Comparison of ENCODE assay signal across 19 cellular contexts in the genomic region with DNA sequence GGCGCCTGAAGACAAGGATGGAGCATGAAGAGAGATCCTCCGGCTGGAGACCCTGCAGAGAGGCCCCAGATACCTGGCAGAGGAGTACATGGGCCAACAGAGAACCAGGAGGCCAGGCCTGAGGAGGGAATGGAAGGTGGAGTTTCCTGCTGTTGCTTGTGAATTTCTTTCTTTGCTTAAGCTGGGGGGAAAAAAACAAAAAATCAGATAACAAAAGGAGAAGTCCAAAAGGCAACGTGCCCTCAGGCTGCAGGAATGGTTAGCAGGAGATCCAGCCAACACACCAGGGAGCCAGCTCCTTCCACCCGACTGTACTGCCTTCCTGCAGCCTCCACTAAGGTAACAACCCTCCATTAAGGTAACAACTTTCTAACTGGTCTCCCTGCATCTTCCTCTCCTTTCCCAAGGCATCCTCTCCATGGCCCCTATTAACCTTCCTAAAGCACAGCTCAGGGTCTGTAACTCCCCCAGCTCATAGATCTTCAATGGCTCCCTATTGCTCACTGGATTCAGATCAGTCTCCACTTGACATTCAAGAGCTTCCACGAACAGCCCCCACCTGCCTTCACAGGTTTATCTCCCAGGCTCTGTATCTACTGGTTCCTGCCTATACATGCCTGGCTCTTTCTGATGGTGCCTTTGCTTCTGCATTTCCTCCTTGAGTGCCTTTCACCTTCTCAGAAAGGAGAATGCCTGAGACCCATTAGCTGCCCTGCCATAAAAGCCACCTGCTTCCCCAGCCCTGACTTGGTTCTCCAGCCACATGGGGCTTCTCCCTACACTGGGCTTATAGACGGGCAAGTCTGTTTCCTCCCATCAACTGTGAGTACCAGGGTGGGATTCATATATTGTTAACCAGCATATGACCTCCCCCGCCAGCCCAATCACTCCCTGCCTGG. TPM values are rescaled to one million over a fixed set of nuclear protein-coding genes. Genes with fewer than 3 reads are reported as not detected.
DNase-seq lines count a peak whose midpoint lies in the region; ATAC-seq, FAIRE-seq and TF ChIP-seq lines count a peak whose summit lies in the region.
"Had no signal": no experiment of that assay in that cellular context is flagged by ENCODE, and none has a peak within 500 bp of the region (broad histone marks: within the 10 kb centered on the region; RNA-seq: fewer than 3 reads in every experiment).

No MANE protein-coding gene starts in this region.

- H3K27me3 Mint-ChIP-seq in neural crest cell (ENCODE audit: low read depth) = peaks cover 35% of the 10 kb centered on the region

- H3K36me3 ChIP-seq in Loucy (ENCODE audit: insufficient read depth, low read length) (no peaks in the 10 kb centered on the region), GM12878 (ENCODE audit: control insufficient read depth in 2 of 2, insufficient read depth in 2 of 2, low read length in 1 of 2) (no peaks in the 10 kb centered on the region), tibial artery (no peaks in the 10 kb centered on the region)
- H3K36me3 ChIP-seq: cardiac muscle cell, esophagus muscularis mucosa, suprapubic skin had no signal

- ATAC-seq in GM12878 (no peak), SK-N-SH treated with all-trans-retinoic acid at 6 μM for 48 hours (no peak)
- ATAC-seq: HCT116 had no signal

- H3K27ac Mint-ChIP-seq in neural crest cell (ENCODE audit: unreplicated experiment) = no peak overlapping the region

- TF ChIP-seq POLR2A in GM12878 (IDR thresholded peaks at IDR 0.05; ENCODE audit: low read depth, low read length) = no peak

- H3K4me3 Mint-ChIP-seq in neural crest cell = peak overlapping the region; percentile 80

- peaks cover 3% of the 10 kb centered on the region for H3K36me3 Mint-ChIP-seq in neural crest cell (ENCODE audit: low read depth)

- CTCF ChIA-PET in GM12878 (lab: Yijun Ruan, JAX) = interaction anchor here (1.1 to 5.0 kb wide), 10 partner anchors 8 to 295 kb away, joined by 4 to 128 read pairs (median 8); a partner anchor contains a TSS

- H3K27me3 ChIP-seq in Loucy (ENCODE audit: insufficient read depth, low read length, poor library complexity, severe bottlenecking) (no peaks in the 10 kb centered on the region), GM12878 (replicated peaks in 1 of 2; ENCODE audit: control insufficient read depth in 2 of 2, insufficient read depth in 2 of 2, low read length in 1 of 2) (peaks cover 0 to 2% of the 10 kb centered on the region in 2 experiments; a peak in 2 of 4 replicates), tibial artery (no peaks in the 10 kb centered on the region)
- H3K27me3 ChIP-seq: suprapubic skin had no signal

- no peak for TF ChIP-seq CTCF in Loucy (conservative IDR thresholded peaks at IDR 0.05; ENCODE audit: low read length)
- no peak for TF ChIP-seq CTCF in GM12878 (IDR thresholded peaks at IDR 0.05 in 2 of 3, conservative IDR thresholded peaks at IDR 0.05 in 1 of 3; ENCODE audit: control insufficient read depth in 2 of 3, extremely low read depth in 1 of 3, insufficient read depth in 1 of 3, low read depth in 3 of 3, low read length in 3 of 3)
- no peak for TF ChIP-seq CTCF in neural crest cell (conservative IDR thresholded peaks at IDR 0.05)
- TF ChIP-seq CTCF in tibial artery (IDR thresholded peaks at IDR 0.05) = no peak

- BruUV-seq in GM12878 (replicated peaks; lab: Mats Ljungman, UMichigan) = no TSS peak

- no peak overlapping the region for H2AFZ ChIP-seq in Loucy (ENCODE audit: low read length)
- H2AFZ ChIP-seq in GM12878 (ENCODE audit: control insufficient read depth, low read depth, low read length) = no peak overlapping the region

- H3K4me1 ChIP-seq in Loucy (ENCODE audit: insufficient read depth, low read length, poor library complexity, severe bottlenecking) (peaks cover 61% of the 10 kb centered on the region), GM12878 (ENCODE audit: control insufficient read depth, insufficient read depth, low read length) (peaks cover 9% of the 10 kb centered on the region), tibial artery (peaks cover 0 to 26% (median 13%) of the 10 kb centered on the region in 4 donors)

- SMC1A ChIA-PET in GM12878 (lab: Charles Lee; ENCODE audit: uncharacterized antibody, unreplicated experiment) = interaction anchor here (0.5 to 7.6 kb wide), 8 partner anchors 8 to 500 kb away, joined by 3 to 47 read pairs (median 3); a partner anchor contains a TSS

- H3K4me3 ChIP-seq in Loucy (ENCODE audit: low read length, poor library complexity, severe bottlenecking) (peak overlapping the region; percentile 64), GM12878 (no peak overlapping the region), tibial artery (no peak overlapping the region)
- H3K4me3 ChIP-seq: cardiac muscle cell, esophagus muscularis mucosa, mucosa of descending colon, suprapubic skin had no signal

- peak; percentile 16 for DNase-seq in NCI-H146 (lab: John Stamatoyannopoulos, UW)
- no peak for DNase-seq in NCI-H146 treated with DMSO at 0.1 percent for 48 hours (lab: John Stamatoyannopoulos, UW; ENCODE audit: unreplicated experiment)
- no peak for DNase-seq in GM12878 (ENCODE audit: low read depth, low spot score)
- no peak for DNase-seq in neural crest cell (ENCODE audit: low read depth, low spot score)
- DNase-seq in tibial artery = no peak
- DNase-seq in hypothalamus (lab: John Stamatoyannopoulos, UW) = no peak
- DNase-seq: activated CD4-positive, CD25-positive, alpha-beta regulatory T cell treated with anti-CD3 and anti-CD28 coated beads, Interleukin-2, amount 50 U/mL, for 72 hours; activated T-cell treated with anti-CD3 and anti-CD28 coated beads, Interleukin-2, amount 50 U/mL, for 48 hours; Karpas-422; mucosa of descending colon; NCI-H526 had no signal

- H3K4me1 Mint-ChIP-seq in neural crest cell = peaks cover 13% of the 10 kb centered on the region

- RAD21 ChIA-PET in GM12878 (lab: Charles Lee; ENCODE audit: unreplicated experiment) = interaction anchor here (0.5 to 2.4 kb wide), 8 partner anchors 8 to 295 kb away, joined by 3 to 23 read pairs (median 4); a partner anchor contains a TSS

- H3K27ac ChIP-seq in GM12878 (ENCODE audit: control insufficient read depth, insufficient read depth) (no peak overlapping the region), tibial artery (no peak overlapping the region)
- H3K27ac ChIP-seq: cardiac muscle cell, esophagus muscularis mucosa, suprapubic skin had no signal

- H3K79me2 ChIP-seq in Loucy (ENCODE audit: insufficient read depth, low read length) (no peaks in the 10 kb centered on the region), GM12878 (ENCODE audit: control insufficient read depth, insufficient read depth, low read length) (no peaks in the 10 kb centered on the region)

- H3K9me3 ChIP-seq in Loucy (ENCODE audit: insufficient read depth, low read depth, low read length) = no peaks in the 10 kb centered on the region
- H3K9me3 ChIP-seq in GM12878 (replicated peaks; ENCODE audit: control insufficient read depth, insufficient read depth, low read length) = no peaks in the 10 kb centered on the region
- H3K9me3 ChIP-seq in tibial artery = no peaks in the 10 kb centered on the region
- H3K9me3 ChIP-seq: esophagus muscularis mucosa, mucosa of descending colon, suprapubic skin had no signal

- intact Hi-C loops in GM12878 (cut with micrococcal nuclease; ENCODE audit: unreplicated experiment) = no loop called here
- intact Hi-C loops in tibial artery (cut with DNase I; ENCODE audit: low total_unique reads) = loop anchor here (10.0 kb wide), 2 partner anchors 68 to 292 kb away; a partner anchor contains a TSS

- FAIRE-seq in GM12878 (lab: Jason Lieb, UNC) = no peak
- FAIRE-seq: D721Med had no signal

- H3K9ac ChIP-seq in Loucy (ENCODE audit: low read depth, low read length, poor library complexity, severe bottlenecking) (peak overlapping the region; percentile 72), GM12878 (ENCODE audit: control insufficient read depth, insufficient read depth, low read length) (no peak overlapping the region)

- POLR2A ChIA-PET in GM12878 (lab: Charles Lee) = no interaction called here

- peaks cover 5% of the 10 kb centered on the region for H3K9me3 Mint-ChIP-seq in neural crest cell

- TF ChIP-seq RAD21 in GM12878 (IDR thresholded peaks at IDR 0.05; ENCODE audit: insufficient read depth, low read depth, low read length) = no peak

- WGBS in GM12878 (ENCODE audit: insufficient coverage, insufficient replicate concordance, low lambda C conversion rate, missing lambda C conversion rate) = 22% methylated on average over 7 of the region's 7 CpGs

- in situ Hi-C loops in GM12878 (cut with MboI) = no loop called here

- H3F3A ChIP-seq in Loucy (ENCODE audit: low read depth) = peaks cover 15% of the 10 kb centered on the region

- no peak for TF ChIP-seq EP300 in GM12878 (IDR thresholded peaks at IDR 0.05; ENCODE audit: borderline replicate concordance in 1 of 2, control insufficient read depth in 1 of 2, low read depth in 2 of 2, low read length in 2 of 2)

- H3K4me2 ChIP-seq in Loucy (ENCODE audit: low read depth, low read length, poor library complexity, severe bottlenecking) = peak overlapping the region; percentile 84
- peak overlapping the region; percentile 5; the same call in 1 of the 2 replicates for H3K4me2 ChIP-seq in GM12878 (ENCODE audit: control insufficient read depth, insufficient read depth)

- H4K20me1 ChIP-seq in Loucy (ENCODE audit: insufficient read depth, low read length, poor library complexity, severe bottlenecking) = no peaks in the 10 kb centered on the region
- no peaks in the 10 kb centered on the region for H4K20me1 ChIP-seq in GM12878 (ENCODE audit: control insufficient read depth, insufficient read depth)

- H3K9me2 ChIP-seq in Loucy (replicated peaks; ENCODE audit: low read depth, low read length) = no peaks in the 10 kb centered on the region

RNA-seq across cellular contexts. Expression of a gene that starts 0.7 kb away (rescaled TPM):
- total RNA-seq in GM12878 (2013; cell fraction: nucleolus; rRNA removed) = not detected in 2 replicates
- not detected in 2 replicates for total RNA-seq in GM12878 (2014; rRNA removed)
- total RNA-seq in GM12878 (2014; rRNA removed; fragmentation: Illumina TruSeq; extraction: Trizol) = not detected in 2 replicates
- total RNA-seq in GM12878 (2021) = not detected in 2 replicates
- not detected for polyA plus RNA-seq in GM12878 (2011; ENCODE audit: low read depth)
- polyA plus RNA-seq in GM12878 (2011; rRNA removed) = not detected in 2 replicates
- not detected in 2 replicates for polyA plus RNA-seq in GM12878 (2011; cell fraction: cytosol; rRNA removed)
- polyA plus RNA-seq in GM12878 (2011; cell fraction: nucleus; rRNA removed) = 0.29 TPM in 1 of 2 replicates, not detected in the other
- 0.04 TPM in 1 of 2 replicates, not detected in the other for polyA plus RNA-seq in GM12878 (2012)
- polyA plus RNA-seq in GM12878 (2014; fragmentation: Illumina TruSeq; extraction: Trizol) = not detected in 2 replicates
- not detected for polyA plus RNA-seq in GM12878 (2014; fragmentation: Nextera tagmentation; extraction: Ambion mirVana)
- polyA plus RNA-seq in GM12878 (2014; rRNA removed) = not detected in 2 replicates
- not detected for polyA plus RNA-seq in GM12878 (2016; fragmentation: Nextera tagmentation; extraction: Ambion mirVana)
- not detected in 2 replicates for polyA minus RNA-seq in GM12878 (2011; rRNA and poly(A)+ RNA removed)
- polyA minus RNA-seq in GM12878 (2011; cell fraction: cytosol; rRNA and poly(A)+ RNA removed) = not detected in 2 replicates
- polyA minus RNA-seq in GM12878 (2011; cell fraction: nucleus; rRNA and poly(A)+ RNA removed) = not detected in 2 replicates
- not detected in 2 replicates for total RNA-seq in neural crest cell
- total RNA-seq: A172, mucosa of descending colon, suprapubic skin had no signal
- polyA plus RNA-seq: cardiac muscle cell had no signal

RNA-seq across cellular contexts. Expression of a gene that starts 15.2 kb away (rescaled TPM):
- total RNA-seq in GM12878 (2013; cell fraction: nucleolus; rRNA removed) = 1.2 and 1.8 TPM in 2 replicates
- total RNA-seq in GM12878 (2014; rRNA removed) (not detected in 2 replicates), GM12878 (2014; rRNA removed; fragmentation: Illumina TruSeq; extraction: Trizol) (not detected in 2 replicates), GM12878 (2021) (not detected in 2 replicates), neural crest cell (0.28 and 0.84 TPM in 2 replicates)
- polyA plus RNA-seq in GM12878 (2011; ENCODE audit: low read depth) = not detected
- polyA plus RNA-seq in GM12878 (2011; rRNA removed) (0.16 and 0.22 TPM in 2 replicates), GM12878 (2014; fragmentation: Illumina TruSeq; extraction: Trizol) (0.03 TPM in 1 of 2 replicates, not detected in the other), GM12878 (2014; fragmentation: Nextera tagmentation; extraction: Ambion mirVana) (not detected), GM12878 (2014; rRNA removed) (not detected in 2 replicates), GM12878 (2016; fragmentation: Nextera tagmentation; extraction: Ambion mirVana) (under 1 TPM in 1 of 2 experiments, not detected in 1; 0.30 TPM)
- 0.04 and 0.23 TPM in 2 replicates for polyA plus RNA-seq in GM12878 (2011; cell fraction: cytosol; rRNA removed)
- 0.45 and 0.63 TPM in 2 replicates for polyA plus RNA-seq in GM12878 (2011; cell fraction: nucleus; rRNA removed)
- 0.22 and 0.28 TPM in 2 replicates for polyA plus RNA-seq in GM12878 (2012)
- polyA minus RNA-seq in GM12878 (2011; rRNA and poly(A)+ RNA removed) = not detected in 2 replicates
- not detected in 2 replicates for polyA minus RNA-seq in GM12878 (2011; cell fraction: cytosol; rRNA and poly(A)+ RNA removed)
- not detected in 2 replicates for polyA minus RNA-seq in GM12878 (2011; cell fraction: nucleus; rRNA and poly(A)+ RNA removed)

RNA-seq across cellular contexts. Expression of a gene that starts 30.8 kb away (rescaled TPM):
- 33.2 and 35.6 TPM in 2 replicates for total RNA-seq in GM12878 (2013; cell fraction: nucleolus; rRNA removed)
- total RNA-seq in GM12878 (2014; rRNA removed) (6.2 and 8.7 TPM in 2 replicates), GM12878 (2014; rRNA removed; fragmentation: Illumina TruSeq; extraction: Trizol) (2.3 and 4.3 TPM in 2 replicates), GM12878 (2021) (10.1 and 15.6 TPM in 2 replicates), neural crest cell (15.3 and 16.2 TPM in 2 replicates)
- polyA plus RNA-seq in GM12878 (2011; ENCODE audit: low read depth) = 9.6 TPM
- polyA plus RNA-seq in GM12878 (2011; rRNA removed) (3.6 and 8.0 TPM in 2 replicates), GM12878 (2014; fragmentation: Illumina TruSeq; extraction: Trizol) (3.8 and 6.3 TPM in 2 replicates), GM12878 (2014; fragmentation: Nextera tagmentation; extraction: Ambion mirVana) (under 1 TPM; 0.06 to 0.18 TPM), GM12878 (2014; rRNA removed) (12.6 and 14.1 TPM in 2 replicates), GM12878 (2016; fragmentation: Nextera tagmentation; extraction: Ambion mirVana) (1 to 10 TPM; 4.7 to 6.5 TPM)
- 6.3 and 7.0 TPM in 2 replicates for polyA plus RNA-seq in GM12878 (2011; cell fraction: cytosol; rRNA removed)
- 38.2 and 38.3 TPM in 2 replicates for polyA plus RNA-seq in GM12878 (2011; cell fraction: nucleus; rRNA removed)
- 4.2 and 4.6 TPM in 2 replicates for polyA plus RNA-seq in GM12878 (2012)
- 33.6 TPM in 2 replicates for polyA minus RNA-seq in GM12878 (2011; rRNA and poly(A)+ RNA removed)
- polyA minus RNA-seq in GM12878 (2011; cell fraction: cytosol; rRNA and poly(A)+ RNA removed) = 4.1 and 4.9 TPM in 2 replicates
- polyA minus RNA-seq in GM12878 (2011; cell fraction: nucleus; rRNA and poly(A)+ RNA removed) = 19.9 and 28.1 TPM in 2 replicates

RNA-seq across cellular contexts. Expression of a gene that starts 33.4 kb away (rescaled TPM):
- total RNA-seq in GM12878 (2013; cell fraction: nucleolus; rRNA removed) = 258 and 286 TPM in 2 replicates
- total RNA-seq in GM12878 (2014; rRNA removed) = 3,345 and 3,660 TPM in 2 replicates
- total RNA-seq in GM12878 (2014; rRNA removed; fragmentation: Illumina TruSeq; extraction: Trizol) = 4,424 and 4,557 TPM in 2 replicates
- total RNA-seq in GM12878 (2021) = 2,884 and 2,984 TPM in 2 replicates
- 2,420 TPM for polyA plus RNA-seq in GM12878 (2011; ENCODE audit: low read depth)
- 2,325 and 2,496 TPM in 2 replicates for polyA plus RNA-seq in GM12878 (2011; rRNA removed)
- polyA plus RNA-seq in GM12878 (2011; cell fraction: cytosol; rRNA removed) = 3,209 and 3,744 TPM in 2 replicates
- 1,169 and 1,252 TPM in 2 replicates for polyA plus RNA-seq in GM12878 (2011; cell fraction: nucleus; rRNA removed)
- 3,096 and 4,247 TPM in 2 replicates for polyA plus RNA-seq in GM12878 (2012)
- polyA plus RNA-seq in GM12878 (2014; fragmentation: Illumina TruSeq; extraction: Trizol) = 2,387 and 5,536 TPM in 2 replicates
- 1,000 to 10,000 TPM; 4,826 to 5,082 TPM for polyA plus RNA-seq in GM12878 (2014; fragmentation: Nextera tagmentation; extraction: Ambion mirVana)
- polyA plus RNA-seq in GM12878 (2014; rRNA removed) = 4,304 and 4,328 TPM in 2 replicates
- 1,000 to 10,000 TPM; 1,862 to 1,965 TPM for polyA plus RNA-seq in GM12878 (2016; fragmentation: Nextera tagmentation; extraction: Ambion mirVana)
- 917 and 1,360 TPM in 2 replicates for polyA minus RNA-seq in GM12878 (2011; rRNA and poly(A)+ RNA removed)
- 437 and 484 TPM in 2 replicates for polyA minus RNA-seq in GM12878 (2011; cell fraction: cytosol; rRNA and poly(A)+ RNA removed)
- polyA minus RNA-seq in GM12878 (2011; cell fraction: nucleus; rRNA and poly(A)+ RNA removed) = 126 and 168 TPM in 2 replicates
- total RNA-seq in neural crest cell = 1,874 and 1,957 TPM in 2 replicates

RNA-seq across cellular contexts. Expression of a gene that starts 59.1 kb away (rescaled TPM):
- total RNA-seq in GM12878 (2013; cell fraction: nucleolus; rRNA removed) = not detected in 2 replicates
- total RNA-seq in GM12878 (2014; rRNA removed) (not detected in 2 replicates), GM12878 (2014; rRNA removed; fragmentation: Illumina TruSeq; extraction: Trizol) (0.04 TPM in 1 of 2 replicates, not detected in the other), GM12878 (2021) (not detected in 2 replicates), neural crest cell (1.0 and 1.2 TPM in 2 replicates)
- polyA plus RNA-seq in GM12878 (2011; ENCODE audit: low read depth) = not detected
- polyA plus RNA-seq in GM12878 (2011; rRNA removed) (not detected in 2 replicates), GM12878 (2014; fragmentation: Illumina TruSeq; extraction: Trizol) (not detected in 2 replicates), GM12878 (2014; fragmentation: Nextera tagmentation; extraction: Ambion mirVana) (not detected), GM12878 (2014; rRNA removed) (not detected in 2 replicates), GM12878 (2016; fragmentation: Nextera tagmentation; extraction: Ambion mirVana) (not detected)
- polyA plus RNA-seq in GM12878 (2011; cell fraction: cytosol; rRNA removed) = not detected in 2 replicates
- not detected in 2 replicates for polyA plus RNA-seq in GM12878 (2011; cell fraction: nucleus; rRNA removed)
- 0.04 TPM in 1 of 2 replicates, not detected in the other for polyA plus RNA-seq in GM12878 (2012)
- not detected in 2 replicates for polyA minus RNA-seq in GM12878 (2011; rRNA and poly(A)+ RNA removed)
- polyA minus RNA-seq in GM12878 (2011; cell fraction: cytosol; rRNA and poly(A)+ RNA removed) = not detected in 2 replicates
- not detected in 2 replicates for polyA minus RNA-seq in GM12878 (2011; cell fraction: nucleus; rRNA and poly(A)+ RNA removed)
- total RNA-seq: A172 had no signal
